Comparison of ENCODE assay signal across 18 cellular contexts in the genomic region with DNA sequence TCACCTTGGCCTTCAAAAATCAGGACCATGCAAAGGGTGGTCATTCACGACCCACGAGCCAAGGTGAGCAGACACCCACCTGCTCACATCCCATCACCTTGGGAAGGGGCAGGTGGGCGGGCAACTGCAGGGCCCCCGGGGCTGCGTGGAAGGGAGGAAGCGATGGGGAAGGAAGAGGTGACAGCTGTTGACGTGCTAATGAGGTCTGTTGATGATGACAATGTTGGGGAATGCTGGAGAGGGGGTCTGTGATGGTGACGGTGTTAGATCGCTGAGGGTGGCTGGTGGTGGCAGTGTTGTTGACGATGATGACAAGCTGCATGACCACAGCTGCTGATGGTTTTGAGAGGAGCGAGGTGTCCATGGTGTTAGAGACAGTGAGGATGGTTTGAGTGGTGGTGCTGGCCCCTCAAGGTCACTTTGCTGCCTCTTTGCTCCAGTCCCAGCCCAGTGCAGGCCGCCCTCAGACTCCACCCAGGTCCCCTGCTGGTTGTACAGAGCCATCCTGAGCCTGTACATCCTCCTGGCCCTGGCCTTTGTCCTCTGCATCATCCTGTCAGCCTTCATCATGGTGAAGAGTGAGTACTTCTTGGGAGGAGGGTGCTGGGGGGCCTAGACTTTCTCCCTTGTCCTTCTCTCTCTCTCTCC. TPM values are rescaled to one million over a fixed set of nuclear protein-coding genes. Genes with fewer than 3 reads are reported as not detected.
DNase-seq lines count a peak whose midpoint lies in the region; ATAC-seq and TF ChIP-seq lines count a peak whose summit lies in the region.
"Had no signal": no experiment of that assay in that cellular context is flagged by ENCODE, and none has a peak within 500 bp of the region (broad histone marks: within the 10 kb centered on the region; RNA-seq: fewer than 3 reads in every experiment).

No MANE protein-coding gene starts in this region.

- peaks cover 3 to 13% (median 5%) of the 10 kb centered on the region in 5 experiments for H3K9me3 Mint-ChIP-seq in brain

- peaks cover 7% of the 10 kb centered on the region; the same call in 1 of the 2 replicates for H3K9me3 ChIP-seq in DOHH2 (ENCODE audit: control insufficient read depth, insufficient read depth, low read length)
- H3K9me3 ChIP-seq in HEK293 (ENCODE audit: control insufficient read depth, insufficient read depth, low read depth, low read length) = no peaks in the 10 kb centered on the region
- no peaks in the 10 kb centered on the region for H3K9me3 ChIP-seq in neutrophil
- H3K9me3 ChIP-seq in testis = no peaks in the 10 kb centered on the region
- H3K9me3 ChIP-seq: BE2C, esophagus muscularis mucosa, suprapubic skin had no signal

- no peaks in the 10 kb centered on the region; the same call in 1 of the 2 replicates for H3F3A ChIP-seq in DOHH2 (ENCODE audit: control insufficient read depth, insufficient read depth)

- H3K36me3 ChIP-seq in DOHH2 (ENCODE audit: control insufficient read depth, low read length) (peaks cover 13% of the 10 kb centered on the region), HEK293 (ENCODE audit: control insufficient read depth in 2 of 2, insufficient read depth in 1 of 2, low read length in 2 of 2) (peaks cover 0 to 9% of the 10 kb centered on the region in 2 experiments; a peak in 2 of 3 replicates), neutrophil (peaks cover 11% of the 10 kb centered on the region), testis (ENCODE audit: low read depth, missing control alignments) (no peaks in the 10 kb centered on the region)

- CTCF ChIA-PET in HEK293 (lab: Yijun Ruan, JAX) = interaction anchor here (0.5 to 1.7 kb wide), 8 partner anchors 22 to 377 kb away, joined by 3 to 6 read pairs (median 3); no protein-coding TSS in a partner anchor

- TF ChIP-seq CTCF in DOHH2 (IDR thresholded peaks at IDR 0.05; ENCODE audit: low read depth, low read length, poor library complexity, severe bottlenecking) (no peak), HEK293 (tag by site-specific recombination; IDR thresholded peaks at IDR 0.05) (no peak), brain (conservative IDR thresholded peaks at IDR 0.05) (no peak), neutrophil (IDR thresholded peaks at IDR 0.05) (peak; percentile 25), foreskin fibroblast (IDR thresholded peaks at IDR 0.05; ENCODE audit: low read depth, low read length) (no peak), testis (IDR thresholded peaks at IDR 0.05) (no peak)

- WGBS in testis, 2 donors = 60 to 76% methylated on average over 10 to 12 of the region's 12 CpGs

- H3K27ac ChIP-seq in DOHH2 (ENCODE audit: low read depth, low read length) (no peak overlapping the region), HEK293 (ENCODE audit: extremely low read depth, low read depth, low read length) (no peak overlapping the region), neutrophil (peak overlapping the region; percentile 96), testis (no peak overlapping the region)
- H3K27ac ChIP-seq: brain microvascular endothelial cell, esophagus muscularis mucosa, suprapubic skin had no signal

- H3K4me3 Mint-ChIP-seq in brain = peak overlapping the region in 1 of 5 experiments; percentile 66
- H3K4me3 Mint-ChIP-seq: T-helper 17 cell had no signal

- peaks cover 21% of the 10 kb centered on the region for H3K79me2 ChIP-seq in DOHH2 (ENCODE audit: control insufficient read depth, low read length)

- no peak for DNase-seq in foreskin fibroblast
- DNase-seq in testis = no peak
- DNase-seq: activated naive CD4-positive, alpha-beta T cell; BE2C; brain microvascular endothelial cell; Kasumi-1; NCI-H1436; right cardiac atrium; T-helper 17 cell had no signal

- no peak for ATAC-seq in HG02884 (IDR thresholded peaks at IDR 0.05; ENCODE audit: unreplicated experiment)
- ATAC-seq: right cardiac atrium, T-helper 17 cell had no signal

- H3K4me1 Mint-ChIP-seq in brain = peaks cover 31% of the 10 kb centered on the region

- intact Hi-C loops in testis (cut with DNase I; ENCODE audit: low total_unique reads) = loop anchor here (10.0 kb wide), 1 partner anchor 113 kb away; no protein-coding TSS in a partner anchor

- TF ChIP-seq POLR2A in testis (IDR thresholded peaks at IDR 0.05) = no peak

- H3K36me3 Mint-ChIP-seq in brain = peaks cover 5% of the 10 kb centered on the region

- peaks cover 9% of the 10 kb centered on the region for H3K27me3 Mint-ChIP-seq in brain

- H3K27me3 ChIP-seq in DOHH2 (ENCODE audit: control insufficient read depth, low read length) (no peaks in the 10 kb centered on the region; the same call in 1 of the 2 replicates), neutrophil (no peaks in the 10 kb centered on the region), testis (no peaks in the 10 kb centered on the region)
- H3K27me3 ChIP-seq: brain microvascular endothelial cell had no signal

- POLR2A ChIA-PET in HEK293 (lab: Yijun Ruan, JAX) = no interaction called here

- no peaks in the 10 kb centered on the region for H4K20me1 ChIP-seq in DOHH2 (ENCODE audit: control insufficient read depth, insufficient read depth, low read depth, low read length)

- no peaks in the 10 kb centered on the region for H3K9me2 ChIP-seq in DOHH2 (replicated peaks; ENCODE audit: control insufficient read depth, low read length)

- peak overlapping the region; percentile 78; the same call in 1 of the 2 replicates for H3K4me2 ChIP-seq in DOHH2 (ENCODE audit: low read length)

- peak overlapping the region in 3 of 5 experiments; percentile 13 to 85 (median 19) for H3K27ac Mint-ChIP-seq in brain
- H3K27ac Mint-ChIP-seq: T-helper 17 cell had no signal

- H3K4me1 ChIP-seq in DOHH2 (ENCODE audit: control insufficient read depth, low read length) = peaks cover 70% of the 10 kb centered on the region
- no peaks in the 10 kb centered on the region for H3K4me1 ChIP-seq in HEK293 (ENCODE audit: control insufficient read depth, insufficient read depth, low read length)
- H3K4me1 ChIP-seq in neutrophil (ENCODE audit: control insufficient read depth in 1 of 2, insufficient read depth in 1 of 2, low read depth in 1 of 2, low read length in 1 of 2) = peaks cover 93 to 94% of the 10 kb centered on the region in 2 experiments
- H3K4me1 ChIP-seq in testis = peaks cover 11% of the 10 kb centered on the region
- H3K4me1 ChIP-seq: BE2C had no signal

- no peak overlapping the region for H3K4me3 ChIP-seq in DOHH2 (ENCODE audit: low read length)
- H3K4me3 ChIP-seq in HEK293 (ENCODE audit: low read depth, low read length) = no peak overlapping the region
- peak overlapping the region; percentile 61 to 100 for H3K4me3 ChIP-seq in neutrophil (ENCODE audit: low read depth in 1 of 2, low read length in 1 of 2)
- H3K4me3 ChIP-seq in foreskin fibroblast (ENCODE audit: low read depth in 1 of 2, low read length in 2 of 2) = no peak overlapping the region
- H3K4me3 ChIP-seq in testis = no peak overlapping the region
- H3K4me3 ChIP-seq: esophagus muscularis mucosa, suprapubic skin had no signal

TF ChIP-seq in HEK293, 187 proteins besides CTCF, POLR2A, EP300 and RAD21:
- TF ChIP-seq EGR2 (tag by site-specific recombination; IDR thresholded peaks at IDR 0.05; ENCODE audit: low read depth) (peak; percentile 39; the same call in 1 of the 2 replicates), ZFHX2 (tag by site-specific recombination; conservative IDR thresholded peaks at IDR 0.05) (0 out of 2 replicates have a peak, but pooled peaks have one; percentile 23), MEIS1 (CRISPR knock-in tag; IDR thresholded peaks at IDR 0.05; ENCODE audit: borderline replicate concordance) (no peak)

RNA-seq across cellular contexts. Expression of a gene that starts 0.9 kb away (rescaled TPM):
- polyA plus RNA-seq in brain (ENCODE audit: insufficient read depth, low read depth, low replicate concordance) (not detected), testis (ENCODE audit: insufficient read depth, low read depth, low replicate concordance) (not detected)
- total RNA-seq in testis = not detected
- total RNA-seq: lower leg skin had no signal
- polyA plus RNA-seq: neural cell had no signal

RNA-seq across cellular contexts. Expression of a gene that starts 2.8 kb away (rescaled TPM):
- 159 TPM for polyA plus RNA-seq in brain (ENCODE audit: insufficient read depth, low read depth, low replicate concordance)
- total RNA-seq in testis = 100 to 1,000 TPM; 194 to 226 TPM
- 214 TPM for polyA plus RNA-seq in testis (ENCODE audit: insufficient read depth, low read depth, low replicate concordance)

RNA-seq across cellular contexts. Expression of a gene that starts 8.9 kb away (rescaled TPM):
- polyA plus RNA-seq in brain (ENCODE audit: insufficient read depth, low read depth, low replicate concordance) (not detected), testis (ENCODE audit: insufficient read depth, low read depth, low replicate concordance) (1.9 TPM)
- not detected for total RNA-seq in testis
- total RNA-seq: lower leg skin, suprapubic skin, T-helper 17 cell had no signal
- polyA plus RNA-seq: neural cell had no signal

RNA-seq across cellular contexts. Expression of a gene that starts 24.1 kb away (rescaled TPM):
- not detected for polyA plus RNA-seq in brain (ENCODE audit: insufficient read depth, low read depth, low replicate concordance)
- under 1 TPM; 0.79 to 0.87 TPM for total RNA-seq in testis
- polyA plus RNA-seq in testis (ENCODE audit: insufficient read depth, low read depth, low replicate concordance) = 1.1 TPM
- total RNA-seq: lower leg skin, right cardiac atrium, suprapubic skin had no signal
- polyA plus RNA-seq: neural cell had no signal

RNA-seq across cellular contexts. Expression of a gene that starts 40.9 kb away (rescaled TPM):
- polyA plus RNA-seq in brain (ENCODE audit: insufficient read depth, low read depth, low replicate concordance) = 68.2 TPM
- total RNA-seq in testis = 100 to 1,000 TPM; 155 to 156 TPM
- polyA plus RNA-seq in testis (ENCODE audit: insufficient read depth, low read depth, low replicate concordance) = 135 TPM

Comparison
In these comparisons a context has a peak if more than half of its experiments do, and no peak if none do; other contexts are left out.
1. H3K4me3 ChIP-seq: peak in neutrophil (2 of 2); none in DOHH2 (single experiment), HEK293 (single experiment), foreskin fibroblast (0 of 2) and testis (0 of 2).